9 cellular contexts compared by ENCODE assay signal in genomic region chr3:39166134-39166710, GRCh38. TPM values are rescaled to one million over a fixed set of nuclear protein-coding genes. Genes with fewer than 3 reads are reported as not detected.
DNase-seq lines count a peak whose midpoint lies in the region; ATAC-seq and TF ChIP-seq lines count a peak whose summit lies in the region.
"Had no signal": no experiment of that assay in that cellular context is flagged by ENCODE, and none has a peak within 500 bp of the region (broad histone marks: within the 10 kb centered on the region; RNA-seq: fewer than 3 reads in every experiment).

No MANE protein-coding gene starts in this region.

- H3F3A ChIP-seq in Loucy (ENCODE audit: low read depth) (no peaks in the 10 kb centered on the region), MM.1S (ENCODE audit: insufficient read depth, low read length) (no peaks in the 10 kb centered on the region)

- H3K36me3 ChIP-seq in Loucy (ENCODE audit: insufficient read depth, low read length) (no peaks in the 10 kb centered on the region), lower lobe of right lung (no peaks in the 10 kb centered on the region), MM.1S (replicated peaks; ENCODE audit: insufficient read depth, low read length) (no peaks in the 10 kb centered on the region)
- H3K36me3 ChIP-seq: WERI-Rb-1 had no signal

- H3K9me2 ChIP-seq in Loucy (replicated peaks; ENCODE audit: low read depth, low read length) (no peaks in the 10 kb centered on the region), MM.1S (replicated peaks; ENCODE audit: insufficient read depth, low read length) (no peaks in the 10 kb centered on the region)

- H3K27me3 Mint-ChIP-seq in chondrocyte (ENCODE audit: low read depth), result no peaks in the 10 kb centered on the region

- H3K9ac ChIP-seq in Loucy (ENCODE audit: low read depth, low read length, poor library complexity, severe bottlenecking) (no peak overlapping the region), MM.1S (ENCODE audit: low read length) (no peak overlapping the region)

- peak overlapping the region; percentile 22 for H3K4me2 ChIP-seq in Loucy (ENCODE audit: low read depth, low read length, poor library complexity, severe bottlenecking)
- no peak overlapping the region for H3K4me2 ChIP-seq in MM.1S (ENCODE audit: low read depth, low read length)

- DNase-seq in AG09309 (ENCODE audit: low read depth) (peak; percentile 93), chondrocyte (ENCODE audit: low spot score) (no peak), lower lobe of right lung (no peak), MM.1S (no peak), hippocampal formation (lab: John Stamatoyannopoulos, UW) (no peak), NCI-H146 (lab: John Stamatoyannopoulos, UW) (no peak)
- DNase-seq: WERI-Rb-1 had no signal

- H3K9me3 Mint-ChIP-seq in chondrocyte (ENCODE audit: low read depth), result no peaks in the 10 kb centered on the region

- peak overlapping the region; percentile 10 for H3K27ac Mint-ChIP-seq in chondrocyte (ENCODE audit: unreplicated experiment)

- intact Hi-C loops in lower lobe of right lung (cut with DNase I), result no loop called here

- peaks cover 13% of the 10 kb centered on the region for H3K4me1 ChIP-seq in Loucy (ENCODE audit: insufficient read depth, low read length, poor library complexity, severe bottlenecking)
- peaks cover 15% of the 10 kb centered on the region for H3K4me1 ChIP-seq in lower lobe of right lung
- H3K4me1 ChIP-seq in MM.1S (ENCODE audit: low read length), result no peaks in the 10 kb centered on the region

- H4K20me1 ChIP-seq in Loucy (ENCODE audit: insufficient read depth, low read length, poor library complexity, severe bottlenecking) (no peaks in the 10 kb centered on the region), MM.1S (ENCODE audit: insufficient read depth, low read length) (no peaks in the 10 kb centered on the region)

- ATAC-seq in lower lobe of right lung (peak; percentile 54 to 67), GM19463 (IDR thresholded peaks at IDR 0.05; ENCODE audit: unreplicated experiment) (no peak)

- H3K4me3 Mint-ChIP-seq in chondrocyte (ENCODE audit: unreplicated experiment), result no peak overlapping the region

- H3K79me2 ChIP-seq in Loucy (ENCODE audit: insufficient read depth, low read length), result no peaks in the 10 kb centered on the region
- no peaks in the 10 kb centered on the region for H3K79me2 ChIP-seq in MM.1S (ENCODE audit: low read length)

- H3K27me3 ChIP-seq in Loucy (ENCODE audit: insufficient read depth, low read length, poor library complexity, severe bottlenecking) (no peaks in the 10 kb centered on the region), lower lobe of right lung (ENCODE audit: low read depth) (no peaks in the 10 kb centered on the region), MM.1S (replicated peaks; ENCODE audit: insufficient read depth, low read length) (no peaks in the 10 kb centered on the region)

- H3K4me1 Mint-ChIP-seq in chondrocyte (ENCODE audit: low read depth), result peaks cover 10% of the 10 kb centered on the region

- H3K4me3 ChIP-seq in AG09309 (ENCODE audit: control insufficient read depth, low read depth, low read length) (no peak overlapping the region), Loucy (ENCODE audit: low read length, poor library complexity, severe bottlenecking) (no peak overlapping the region), lower lobe of right lung (no peak overlapping the region), MM.1S (ENCODE audit: low read length) (no peak overlapping the region)

- H3K27ac ChIP-seq in lower lobe of right lung, result no peak overlapping the region
- no peak overlapping the region for H3K27ac ChIP-seq in MM.1S (ENCODE audit: low read length)
- H3K27ac ChIP-seq: WERI-Rb-1 had no signal

- no peaks in the 10 kb centered on the region for H3K9me3 ChIP-seq in Loucy (ENCODE audit: insufficient read depth, low read depth, low read length)
- H3K9me3 ChIP-seq in lower lobe of right lung, result no peaks in the 10 kb centered on the region
- H3K9me3 ChIP-seq in MM.1S (replicated peaks; ENCODE audit: insufficient read depth, low read length), result no peaks in the 10 kb centered on the region

- no peaks in the 10 kb centered on the region for H3K36me3 Mint-ChIP-seq in chondrocyte (ENCODE audit: low read depth)

- TF ChIP-seq CTCF in AG09309 (IDR thresholded peaks at IDR 0.05; ENCODE audit: control insufficient read depth, insufficient read depth, low read depth, low read length, missing control alignments) (no peak), Loucy (conservative IDR thresholded peaks at IDR 0.05; ENCODE audit: low read length) (peak; percentile 40), chondrocyte (IDR thresholded peaks at IDR 0.05) (no peak), lower lobe of right lung (IDR thresholded peaks at IDR 0.05) (no peak), MM.1S (IDR thresholded peaks at IDR 0.05; ENCODE audit: low read length) (no peak)

- H2AFZ ChIP-seq in Loucy (ENCODE audit: low read length) (peak overlapping the region; percentile 7; the same call in 1 of the 2 replicates), MM.1S (ENCODE audit: low read length) (no peak overlapping the region)

RNA-seq across cellular contexts. Expression of gene CSRNP1, which starts 12.8 kb away (rescaled TPM):
- total RNA-seq in chondrocyte, result 15.2 to 22.3 TPM (median 21.2 TPM) in 3 replicates
- total RNA-seq in lower lobe of right lung, result 55.1 TPM

RNA-seq across cellular contexts. Expression of gene XIRP1, which starts 26.2 kb away (rescaled TPM):
- 0.10 TPM in 2 of 3 replicates, not detected in the other for total RNA-seq in chondrocyte
- not detected for total RNA-seq in lower lobe of right lung

RNA-seq across cellular contexts. Expression of gene TTC21A, which starts 58.7 kb away (rescaled TPM):
- total RNA-seq in chondrocyte, result 4.5 to 8.1 TPM (median 6.2 TPM) in 3 replicates
- 18.8 TPM for total RNA-seq in lower lobe of right lung

RNA-seq across cellular contexts. Expression of gene GORASP1, which starts 58.8 kb away (rescaled TPM):
- total RNA-seq in chondrocyte, result 52.8 to 60.9 TPM (median 54.2 TPM) in 3 replicates
- total RNA-seq in lower lobe of right lung, result 81.6 TPM
